Comparison of ENCODE assay signal across 9 cellular contexts in genomic region chr6:1596088-1596852, GRCh38. TPM values are rescaled to one million over a fixed set of nuclear protein-coding genes. Genes with fewer than 3 reads are reported as not detected.
DNase-seq lines count a peak whose midpoint lies in the region; ATAC-seq and TF ChIP-seq lines count a peak whose summit lies in the region.
"Had no signal": no experiment of that assay in that cellular context is flagged by ENCODE, and none has a peak within 500 bp of the region (broad histone marks: within the 10 kb centered on the region; RNA-seq: fewer than 3 reads in every experiment).

No MANE protein-coding gene starts in this region.

- no peaks in the 10 kb centered on the region for H3K4me1 ChIP-seq in parathyroid adenoma
- H3K4me1 ChIP-seq in aorta (ENCODE audit: control insufficient read depth in 1 of 2, insufficient read depth in 2 of 2, low read length in 2 of 2): no peaks in the 10 kb centered on the region

- no peak overlapping the region for H3K4me3 ChIP-seq in parathyroid adenoma (ENCODE audit: low read depth, low read length)
- peak overlapping the region in 1 of 2 donors; percentile 12 for H3K4me3 ChIP-seq in aorta (ENCODE audit: low read length in 2 of 2)

- H3K9me3 ChIP-seq in parathyroid adenoma (ENCODE audit: control insufficient read depth, low read length) (no peaks in the 10 kb centered on the region), aorta (ENCODE audit: control insufficient read depth, low read length) (no peaks in the 10 kb centered on the region)

- H3K27ac ChIP-seq in parathyroid adenoma (no peak overlapping the region), aorta (ENCODE audit: low read depth in 1 of 2, low read length in 2 of 2) (no peak overlapping the region)
- H3K27ac ChIP-seq: epithelial cell of prostate had no signal

- 9 to 11% methylated on average over 25 of the region's 25 CpGs for WGBS in aorta, 2 donors

- intact Hi-C loops in head of caudate nucleus (cut with DNase I): loop anchor here (5.0 to 10.0 kb wide), 2 partner anchors 1036 to 1149 kb away; no protein-coding TSS in a partner anchor
- intact Hi-C loops in aorta (cut with DNase I): loop anchor here (2.0 to 5.0 kb wide), 4 partner anchors 601 to 1156 kb away; partner anchors contain the start of gene MYLK4 (in 2 of the 2)

- H3K36me3 ChIP-seq in parathyroid adenoma (ENCODE audit: control insufficient read depth, insufficient read depth, low read length): no peaks in the 10 kb centered on the region
- no peaks in the 10 kb centered on the region for H3K36me3 ChIP-seq in aorta (ENCODE audit: control insufficient read depth in 1 of 2, insufficient read depth in 2 of 2, low read length in 1 of 2)

- H3K9ac ChIP-seq in parathyroid adenoma: no peak overlapping the region

- no peaks in the 10 kb centered on the region for H3K79me2 ChIP-seq in parathyroid adenoma

- ATAC-seq in HG03354 (IDR thresholded peaks at IDR 0.05; ENCODE audit: poor library complexity, severe bottlenecking, unreplicated experiment): peak; percentile 68
- ATAC-seq in aorta (ENCODE audit: low FRiP score): peak; percentile 89

- peak overlapping the region; percentile 34 for H3K4me2 ChIP-seq in parathyroid adenoma (ENCODE audit: low read length)

- H3K27me3 ChIP-seq in parathyroid adenoma (ENCODE audit: control insufficient read depth, insufficient read depth, low read length) (no peaks in the 10 kb centered on the region), aorta (ENCODE audit: control insufficient read depth in 1 of 2, insufficient read depth in 2 of 2, low read length in 1 of 2) (no peaks in the 10 kb centered on the region)

- peak overlapping the region; percentile 40 for H2AFZ ChIP-seq in parathyroid adenoma

- peak; percentile 90 for DNase-seq in GM10266 (ENCODE audit: extremely low spot score)
- peak; percentile 43 for DNase-seq in RPMI7951 (ENCODE audit: low read depth)
- DNase-seq in activated gamma-delta T cell treated with anti-CD3 and anti-CD28 coated beads, Interleukin-2, amount 50 U/mL, for 16 hours (ENCODE audit: low read depth): peak; percentile 37
- peak; percentile 54 to 88 (median 71) for DNase-seq in head of caudate nucleus
- DNase-seq in aorta: peak in 1 of 2 donors; percentile 88
- no peak for DNase-seq in NCI-H446 treated with DMSO at 0.1 percent for 48 hours (lab: John Stamatoyannopoulos, UW)

- TF ChIP-seq CTCF in GM10266 (IDR thresholded peaks at IDR 0.05; ENCODE audit: control insufficient read depth, insufficient read depth, low read depth, missing control alignments) (peak; percentile 89), parathyroid adenoma (IDR thresholded peaks at IDR 0.05) (peak; percentile 95)

RNA-seq across cellular contexts. Expression of gene FOXC1, which starts 13.4 kb away (rescaled TPM):
- 1.7 and 2.0 TPM in 2 replicates for total RNA-seq in RPMI7951 (2014; rRNA removed; shearing (Covaris generic))
- 100 to 1,000 TPM in 1 of 2 donors, 10 to 100 TPM in 1; 88.8 to 134 TPM for total RNA-seq in aorta
- polyA plus RNA-seq in aorta: 10 to 100 TPM; 18.5 to 52.5 TPM

Comparison
In these comparisons a context has a peak if more than half of its experiments do, and no peak if none do; other contexts are left out.
1. RNA of gene FOXC1, which starts 13.4 kb away (total RNA-seq): 88.8 to 134 TPM in aorta; 1.7 to 2.0 TPM in RPMI7951; every median in the first group is over 10 times any median in the second.